In the genomic region with DNA sequence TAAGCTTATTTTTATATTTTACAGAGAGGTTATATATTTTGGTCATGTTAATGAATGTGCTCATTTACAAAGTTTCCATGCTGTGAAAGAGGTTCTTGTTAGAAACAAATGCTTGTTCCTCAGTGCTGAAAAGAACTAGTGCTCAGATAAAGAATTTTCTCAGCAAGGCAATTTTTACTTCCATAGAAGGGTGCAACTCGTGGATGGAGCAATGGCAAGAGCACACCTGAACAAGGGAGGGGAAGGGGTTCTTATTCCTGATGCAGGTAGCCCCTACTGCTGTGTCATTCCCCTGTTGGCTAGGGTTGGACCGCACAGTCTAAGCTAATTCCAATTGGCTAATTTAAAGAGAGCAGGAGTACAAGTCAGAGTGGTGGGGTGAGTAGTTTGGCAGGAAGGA, we compare ENCODE assay signal across 18 cellular contexts. TPM values are rescaled to one million over a fixed set of nuclear protein-coding genes. Genes with fewer than 3 reads are reported as not detected.
"Had no signal": no experiment of that assay in that cellular context is flagged by ENCODE, and none has a peak within 500 bp of the region (broad histone marks: within the 10 kb centered on the region; RNA-seq: fewer than 3 reads in every experiment).

No MANE protein-coding gene starts in this region.

RNA-seq across cellular contexts. Expression of gene C12orf56, which starts 34.3 kb away (rescaled TPM):
- total RNA-seq: activated B cell treated with CpG ODN at 0.5 μM for 24 hours; activated CD4-positive, alpha-beta memory T cell treated with anti-CD3 and anti-CD28 coated beads for 36 hours; activated CD4-positive, alpha-beta T cell treated with anti-CD3 and anti-CD28 coated beads, Interleukin-2, amount 10 ng/mL, durations not matched to agents 24 days and 14 days; activated CD8-positive, alpha-beta memory T cell treated with anti-CD3 and anti-CD28 coated beads for 36 hours; activated CD8-positive, alpha-beta T cell treated with anti-CD3 and anti-CD28 coated beads for 36 hours; activated naive CD4-positive, alpha-beta T cell treated with anti-CD3 and anti-CD28 coated beads for 36 hours; activated naive CD4-positive, alpha-beta T cell treated with anti-CD3 and anti-CD28 coated beads, Interleukin-2, amount 50 U/mL, for 72 hours; activated naive CD8-positive, alpha-beta T cell treated with anti-CD3 and anti-CD28 coated beads for 36 hours; activated T-cell treated with anti-CD3 and anti-CD28 coated beads, Interleukin-2, amount 50 U/mL, for 4 hours; activated T-cell treated with anti-CD3 and anti-CD28 coated beads, Interleukin-2, amount 50 U/mL, for 72 hours; activated T-helper 1 cell treated with anti-CD3 and anti-CD28 coated beads, Interleukin-12 subunit alpha, Interleukin-12 subunit beta, Interleukin-2, Interleukin-4 antibody, amounts not matched to agents 30 ng/mL and 10 ng/mL and 1 ng/mL, durations not matched to agents 14 hours and 24 hours and 36 hours; activated T-helper 17 cell treated with anti-CD3 and anti-CD28 coated beads, Interleukin-2, amount 50 U/mL, for 72 hours; adrenal gland; aorta; astrocyte; body of pancreas; breast epithelium; cardiac septum had no signal
